1 cellular context compared by ENCODE assay signal in the genomic region with DNA sequence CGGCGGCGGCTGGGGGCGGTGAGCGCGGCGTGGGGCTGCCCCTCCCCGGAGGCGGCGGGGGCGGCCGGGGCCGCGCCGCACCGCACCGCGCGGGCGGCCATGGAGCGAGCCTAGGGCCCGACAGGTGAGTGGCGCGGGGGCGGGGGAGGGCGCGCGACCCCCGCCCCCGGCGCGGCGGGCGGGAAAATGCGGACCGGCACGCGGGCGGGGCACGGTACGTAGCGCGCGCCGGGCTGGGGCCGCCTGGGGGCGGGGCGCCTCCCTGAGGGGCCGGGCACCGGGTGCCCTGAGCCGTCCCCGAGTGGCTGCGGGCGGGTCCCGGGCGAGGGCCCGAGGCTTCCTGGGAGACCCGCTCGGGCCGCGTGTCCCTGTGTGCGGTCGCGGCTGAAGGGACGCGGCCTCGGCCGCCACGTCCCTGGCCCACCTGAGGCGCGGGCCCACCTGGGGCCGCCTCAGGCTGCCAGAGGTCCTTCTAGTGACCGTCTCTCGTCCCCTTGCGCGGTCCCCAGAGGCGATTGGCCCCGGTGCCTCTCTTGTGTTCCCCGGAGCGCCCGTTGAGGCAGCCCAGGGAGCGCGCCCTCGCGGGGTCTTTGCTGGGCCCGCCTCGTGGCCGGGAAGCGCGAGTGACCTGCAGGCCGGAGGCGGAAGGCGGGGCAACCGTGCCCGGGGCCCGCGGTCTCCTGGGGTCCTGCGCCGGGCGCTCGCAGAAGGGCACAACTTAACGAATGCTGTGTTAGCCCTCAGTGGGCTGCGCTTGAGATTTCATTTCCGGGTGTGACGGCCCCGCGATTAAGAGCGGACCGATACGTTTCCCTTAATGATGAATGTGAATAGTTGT.
A peak's percentile ranks its signal among the peaks of the same experiment; 100 is the strongest.
TF ChIP-seq lines count a peak whose summit lies in the region.

No MANE protein-coding gene starts in this region.

TF ChIP-seq in HepG2, 621 proteins besides CTCF, POLR2A, EP300 and RAD21 (continued from another document and continues in another):
- TF ChIP-seq ZNF724P (CRISPR knock-in tag; IDR thresholded peaks at IDR 0.05; ENCODE audit: borderline replicate concordance) (peak; percentile 66; the same call in 1 of the 2 replicates), FIP1L1 (IDR thresholded peaks at IDR 0.05; ENCODE audit: borderline replicate concordance, insufficient read depth, low read depth, low read length) (no peak), MZF1 (CRISPR knock-in tag; IDR thresholded peaks at IDR 0.05; ENCODE audit: borderline replicate concordance) (no peak), ZNF891 (CRISPR knock-in tag; IDR thresholded peaks at IDR 0.05) (peak; percentile 80; the same call in 1 of the 2 replicates), SUZ12 (IDR thresholded peaks at IDR 0.05; ENCODE audit: low read depth, low read length) (no peak), ZFP1 (CRISPR knock-in tag; IDR thresholded peaks at IDR 0.05) (no peak), ZNF772 (CRISPR knock-in tag; IDR thresholded peaks at IDR 0.05) (0 out of 2 replicates have a peak, but pooled peaks have one; percentile 58), ZNF749 (CRISPR knock-in tag; IDR thresholded peaks at IDR 0.05; ENCODE audit: borderline replicate concordance) (no peak; the same call in 1 of the 2 replicates), TEAD3 (CRISPR knock-in tag; optimal IDR thresholded peaks at IDR 0.05; ENCODE audit: borderline replicate concordance) (peak; percentile 4), ZBTB1 (CRISPR knock-in tag; IDR thresholded peaks at IDR 0.05; ENCODE audit: borderline replicate concordance) (no peak), JUND (CRISPR knock-in tag; IDR thresholded peaks at IDR 0.05) (no peak), ZBTB7A (CRISPR knock-in tag; IDR thresholded peaks at IDR 0.05) (0 out of 2 replicates have a peak, but pooled peaks have one; percentile 26), ARNT2 (CRISPR knock-in tag; IDR thresholded peaks at IDR 0.05; ENCODE audit: low read depth) (peak; percentile 75; the same call in 1 of the 2 replicates), IKZF4 (CRISPR knock-in tag; IDR thresholded peaks at IDR 0.05; ENCODE audit: borderline replicate concordance, low read depth, not compliant biosample characterization) (no peak), GATAD1 (CRISPR knock-in tag; IDR thresholded peaks at IDR 0.05) (0 out of 2 replicates have a peak, but pooled peaks have one; percentile 30), ZNF10 (CRISPR knock-in tag; IDR thresholded peaks at IDR 0.05; ENCODE audit: borderline replicate concordance, low read depth) (no peak), HOXA7 (CRISPR knock-in tag; IDR thresholded peaks at IDR 0.05) (no peak), NFKBIZ (CRISPR knock-in tag; IDR thresholded peaks at IDR 0.05) (no peak), ZNF557 (CRISPR knock-in tag; IDR thresholded peaks at IDR 0.05) (no peak), ZNF282 (IDR thresholded peaks at IDR 0.05; ENCODE audit: partially characterized antibody) (no peak), HMGA1 (CRISPR knock-in tag; conservative IDR thresholded peaks at IDR 0.05) (no peak), GTF3A (CRISPR knock-in tag; conservative IDR thresholded peaks at IDR 0.05) (no peak), MYC (CRISPR knock-in tag; IDR thresholded peaks at IDR 0.05; ENCODE audit: borderline replicate concordance) (peak; percentile 88; the same call in 1 of the 2 replicates), ZZZ3 (CRISPR knock-in tag; IDR thresholded peaks at IDR 0.05; ENCODE audit: borderline replicate concordance) (no peak), ZNF326 (CRISPR knock-in tag; IDR thresholded peaks at IDR 0.05; ENCODE audit: borderline replicate concordance) (no peak), ZSCAN31 (CRISPR knock-in tag; IDR thresholded peaks at IDR 0.05; ENCODE audit: low read depth) (peak; percentile 83), ZFP36L1 (CRISPR knock-in tag; IDR thresholded peaks at IDR 0.05) (no peak), ZNF879 (CRISPR knock-in tag; IDR thresholded peaks at IDR 0.05) (0 out of 2 replicates have a peak, but pooled peaks have one; percentile 56)
- TF ChIP-seq, protein P1, sequence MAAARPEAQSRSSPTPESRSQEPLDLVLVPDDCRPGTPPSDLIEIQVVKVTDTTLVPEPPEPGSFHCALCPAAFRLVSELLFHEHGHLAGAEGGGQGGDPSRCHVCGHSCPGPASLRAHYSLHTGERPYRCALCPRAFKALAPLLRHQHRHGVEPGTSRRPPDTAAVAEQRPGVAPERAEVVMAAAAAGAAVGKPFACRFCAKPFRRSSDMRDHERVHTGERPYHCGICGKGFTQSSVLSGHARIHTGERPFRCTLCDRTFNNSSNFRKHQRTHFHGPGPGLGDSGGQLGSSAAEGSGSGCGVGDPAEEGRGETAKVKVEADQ (CRISPR knock-in tag; IDR thresholded peaks at IDR 0.05; ENCODE audit: borderline replicate concordance), result no peak
- TF ChIP-seq, protein P2, sequence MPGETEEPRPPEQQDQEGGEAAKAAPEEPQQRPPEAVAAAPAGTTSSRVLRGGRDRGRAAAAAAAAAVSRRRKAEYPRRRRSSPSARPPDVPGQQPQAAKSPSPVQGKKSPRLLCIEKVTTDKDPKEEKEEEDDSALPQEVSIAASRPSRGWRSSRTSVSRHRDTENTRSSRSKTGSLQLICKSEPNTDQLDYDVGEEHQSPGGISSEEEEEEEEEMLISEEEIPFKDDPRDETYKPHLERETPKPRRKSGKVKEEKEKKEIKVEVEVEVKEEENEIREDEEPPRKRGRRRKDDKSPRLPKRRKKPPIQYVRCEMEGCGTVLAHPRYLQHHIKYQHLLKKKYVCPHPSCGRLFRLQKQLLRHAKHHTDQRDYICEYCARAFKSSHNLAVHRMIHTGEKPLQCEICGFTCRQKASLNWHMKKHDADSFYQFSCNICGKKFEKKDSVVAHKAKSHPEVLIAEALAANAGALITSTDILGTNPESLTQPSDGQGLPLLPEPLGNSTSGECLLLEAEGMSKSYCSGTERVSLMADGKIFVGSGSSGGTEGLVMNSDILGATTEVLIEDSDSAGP (CRISPR knock-in tag; IDR thresholded peaks at IDR 0.05; ENCODE audit: borderline replicate concordance), result peak; percentile 55; the same call in 1 of the 2 replicates
- TF ChIP-seq, protein P3, sequence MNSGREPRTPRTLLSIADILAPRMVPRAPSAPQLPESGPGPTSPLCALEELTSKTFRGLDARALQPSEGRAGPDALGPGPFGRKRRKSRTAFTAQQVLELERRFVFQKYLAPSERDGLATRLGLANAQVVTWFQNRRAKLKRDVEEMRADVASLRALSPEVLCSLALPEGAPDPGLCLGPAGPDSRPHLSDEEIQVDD (CRISPR knock-in tag; IDR thresholded peaks at IDR 0.05; ENCODE audit: borderline replicate concordance), result peak; percentile 70; the same call in 1 of the 2 replicates
- TF ChIP-seq, protein P4, sequence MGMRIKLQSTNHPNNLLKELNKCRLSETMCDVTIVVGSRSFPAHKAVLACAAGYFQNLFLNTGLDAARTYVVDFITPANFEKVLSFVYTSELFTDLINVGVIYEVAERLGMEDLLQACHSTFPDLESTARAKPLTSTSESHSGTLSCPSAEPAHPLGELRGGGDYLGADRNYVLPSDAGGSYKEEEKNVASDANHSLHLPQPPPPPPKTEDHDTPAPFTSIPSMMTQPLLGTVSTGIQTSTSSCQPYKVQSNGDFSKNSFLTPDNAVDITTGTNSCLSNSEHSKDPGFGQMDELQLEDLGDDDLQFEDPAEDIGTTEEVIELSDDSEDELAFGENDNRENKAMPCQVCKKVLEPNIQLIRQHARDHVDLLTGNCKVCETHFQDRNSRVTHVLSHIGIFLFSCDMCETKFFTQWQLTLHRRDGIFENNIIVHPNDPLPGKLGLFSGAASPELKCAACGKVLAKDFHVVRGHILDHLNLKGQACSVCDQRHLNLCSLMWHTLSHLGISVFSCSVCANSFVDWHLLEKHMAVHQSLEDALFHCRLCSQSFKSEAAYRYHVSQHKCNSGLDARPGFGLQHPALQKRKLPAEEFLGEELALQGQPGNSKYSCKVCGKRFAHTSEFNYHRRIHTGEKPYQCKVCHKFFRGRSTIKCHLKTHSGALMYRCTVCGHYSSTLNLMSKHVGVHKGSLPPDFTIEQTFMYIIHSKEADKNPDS (CRISPR knock-in tag; IDR thresholded peaks at IDR 0.05), result no peak
- TF ChIP-seq, protein P5, sequence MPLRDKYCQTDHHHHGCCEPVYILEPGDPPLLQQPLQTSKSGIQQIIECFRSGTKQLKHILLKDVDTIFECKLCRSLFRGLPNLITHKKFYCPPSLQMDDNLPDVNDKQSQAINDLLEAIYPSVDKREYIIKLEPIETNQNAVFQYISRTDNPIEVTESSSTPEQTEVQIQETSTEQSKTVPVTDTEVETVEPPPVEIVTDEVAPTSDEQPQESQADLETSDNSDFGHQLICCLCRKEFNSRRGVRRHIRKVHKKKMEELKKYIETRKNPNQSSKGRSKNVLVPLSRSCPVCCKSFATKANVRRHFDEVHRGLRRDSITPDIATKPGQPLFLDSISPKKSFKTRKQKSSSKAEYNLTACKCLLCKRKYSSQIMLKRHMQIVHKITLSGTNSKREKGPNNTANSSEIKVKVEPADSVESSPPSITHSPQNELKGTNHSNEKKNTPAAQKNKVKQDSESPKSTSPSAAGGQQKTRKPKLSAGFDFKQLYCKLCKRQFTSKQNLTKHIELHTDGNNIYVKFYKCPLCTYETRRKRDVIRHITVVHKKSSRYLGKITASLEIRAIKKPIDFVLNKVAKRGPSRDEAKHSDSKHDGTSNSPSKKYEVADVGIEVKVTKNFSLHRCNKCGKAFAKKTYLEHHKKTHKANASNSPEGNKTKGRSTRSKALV (CRISPR knock-in tag; IDR thresholded peaks at IDR 0.05), result no peak; the same call in 1 of the 2 replicates
- TF ChIP-seq, protein P6, sequence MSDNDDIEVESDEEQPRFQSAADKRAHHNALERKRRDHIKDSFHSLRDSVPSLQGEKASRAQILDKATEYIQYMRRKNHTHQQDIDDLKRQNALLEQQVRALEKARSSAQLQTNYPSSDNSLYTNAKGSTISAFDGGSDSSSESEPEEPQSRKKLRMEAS (IDR thresholded peaks at IDR 0.05), result peak; percentile 80
- TF ChIP-seq, protein P7, sequence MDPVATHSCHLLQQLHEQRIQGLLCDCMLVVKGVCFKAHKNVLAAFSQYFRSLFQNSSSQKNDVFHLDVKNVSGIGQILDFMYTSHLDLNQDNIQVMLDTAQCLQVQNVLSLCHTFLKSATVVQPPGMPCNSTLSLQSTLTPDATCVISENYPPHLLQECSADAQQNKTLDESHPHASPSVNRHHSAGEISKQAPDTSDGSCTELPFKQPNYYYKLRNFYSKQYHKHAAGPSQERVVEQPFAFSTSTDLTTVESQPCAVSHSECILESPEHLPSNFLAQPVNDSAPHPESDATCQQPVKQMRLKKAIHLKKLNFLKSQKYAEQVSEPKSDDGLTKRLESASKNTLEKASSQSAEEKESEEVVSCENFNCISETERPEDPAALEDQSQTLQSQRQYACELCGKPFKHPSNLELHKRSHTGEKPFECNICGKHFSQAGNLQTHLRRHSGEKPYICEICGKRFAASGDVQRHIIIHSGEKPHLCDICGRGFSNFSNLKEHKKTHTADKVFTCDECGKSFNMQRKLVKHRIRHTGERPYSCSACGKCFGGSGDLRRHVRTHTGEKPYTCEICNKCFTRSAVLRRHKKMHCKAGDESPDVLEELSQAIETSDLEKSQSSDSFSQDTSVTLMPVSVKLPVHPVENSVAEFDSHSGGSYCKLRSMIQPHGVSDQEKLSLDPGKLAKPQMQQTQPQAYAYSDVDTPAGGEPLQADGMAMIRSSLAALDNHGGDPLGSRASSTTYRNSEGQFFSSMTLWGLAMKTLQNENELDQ (CRISPR knock-in tag; IDR thresholded peaks at IDR 0.05; ENCODE audit: borderline replicate concordance), result no peak
- TF ChIP-seq, protein P8, sequence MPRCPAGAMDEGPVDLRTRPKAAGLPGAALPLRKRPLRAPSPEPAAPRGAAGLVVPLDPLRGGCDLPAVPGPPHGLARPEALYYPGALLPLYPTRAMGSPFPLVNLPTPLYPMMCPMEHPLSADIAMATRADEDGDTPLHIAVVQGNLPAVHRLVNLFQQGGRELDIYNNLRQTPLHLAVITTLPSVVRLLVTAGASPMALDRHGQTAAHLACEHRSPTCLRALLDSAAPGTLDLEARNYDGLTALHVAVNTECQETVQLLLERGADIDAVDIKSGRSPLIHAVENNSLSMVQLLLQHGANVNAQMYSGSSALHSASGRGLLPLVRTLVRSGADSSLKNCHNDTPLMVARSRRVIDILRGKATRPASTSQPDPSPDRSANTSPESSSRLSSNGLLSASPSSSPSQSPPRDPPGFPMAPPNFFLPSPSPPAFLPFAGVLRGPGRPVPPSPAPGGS (CRISPR knock-in tag; IDR thresholded peaks at IDR 0.05), result peak; percentile 58; the same call in 1 of the 2 replicates
- TF ChIP-seq, protein P9, sequence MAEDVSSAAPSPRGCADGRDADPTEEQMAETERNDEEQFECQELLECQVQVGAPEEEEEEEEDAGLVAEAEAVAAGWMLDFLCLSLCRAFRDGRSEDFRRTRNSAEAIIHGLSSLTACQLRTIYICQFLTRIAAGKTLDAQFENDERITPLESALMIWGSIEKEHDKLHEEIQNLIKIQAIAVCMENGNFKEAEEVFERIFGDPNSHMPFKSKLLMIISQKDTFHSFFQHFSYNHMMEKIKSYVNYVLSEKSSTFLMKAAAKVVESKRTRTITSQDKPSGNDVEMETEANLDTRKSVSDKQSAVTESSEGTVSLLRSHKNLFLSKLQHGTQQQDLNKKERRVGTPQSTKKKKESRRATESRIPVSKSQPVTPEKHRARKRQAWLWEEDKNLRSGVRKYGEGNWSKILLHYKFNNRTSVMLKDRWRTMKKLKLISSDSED (CRISPR knock-in tag; IDR thresholded peaks at IDR 0.05), result no peak
- TF ChIP-seq, protein P10, sequence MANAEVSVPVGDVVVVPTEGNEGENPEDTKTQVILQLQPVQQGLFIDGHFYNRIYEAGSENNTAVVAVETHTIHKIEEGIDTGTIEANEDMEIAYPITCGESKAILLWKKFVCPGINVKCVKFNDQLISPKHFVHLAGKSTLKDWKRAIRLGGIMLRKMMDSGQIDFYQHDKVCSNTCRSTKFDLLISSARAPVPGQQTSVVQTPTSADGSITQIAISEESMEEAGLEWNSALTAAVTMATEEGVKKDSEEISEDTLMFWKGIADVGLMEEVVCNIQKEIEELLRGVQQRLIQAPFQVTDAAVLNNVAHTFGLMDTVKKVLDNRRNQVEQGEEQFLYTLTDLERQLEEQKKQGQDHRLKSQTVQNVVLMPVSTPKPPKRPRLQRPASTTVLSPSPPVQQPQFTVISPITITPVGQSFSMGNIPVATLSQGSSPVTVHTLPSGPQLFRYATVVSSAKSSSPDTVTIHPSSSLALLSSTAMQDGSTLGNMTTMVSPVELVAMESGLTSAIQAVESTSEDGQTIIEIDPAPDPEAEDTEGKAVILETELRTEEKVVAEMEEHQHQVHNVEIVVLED (CRISPR knock-in tag; IDR thresholded peaks at IDR 0.05; ENCODE audit: borderline replicate concordance), result peak; percentile 54; the same call in 1 of the 2 replicates
- TF ChIP-seq, protein P11, sequence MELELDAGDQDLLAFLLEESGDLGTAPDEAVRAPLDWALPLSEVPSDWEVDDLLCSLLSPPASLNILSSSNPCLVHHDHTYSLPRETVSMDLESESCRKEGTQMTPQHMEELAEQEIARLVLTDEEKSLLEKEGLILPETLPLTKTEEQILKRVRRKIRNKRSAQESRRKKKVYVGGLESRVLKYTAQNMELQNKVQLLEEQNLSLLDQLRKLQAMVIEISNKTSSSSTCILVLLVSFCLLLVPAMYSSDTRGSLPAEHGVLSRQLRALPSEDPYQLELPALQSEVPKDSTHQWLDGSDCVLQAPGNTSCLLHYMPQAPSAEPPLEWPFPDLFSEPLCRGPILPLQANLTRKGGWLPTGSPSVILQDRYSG (CRISPR knock-in tag; IDR thresholded peaks at IDR 0.05), result no peak
